In the genomic region with DNA sequence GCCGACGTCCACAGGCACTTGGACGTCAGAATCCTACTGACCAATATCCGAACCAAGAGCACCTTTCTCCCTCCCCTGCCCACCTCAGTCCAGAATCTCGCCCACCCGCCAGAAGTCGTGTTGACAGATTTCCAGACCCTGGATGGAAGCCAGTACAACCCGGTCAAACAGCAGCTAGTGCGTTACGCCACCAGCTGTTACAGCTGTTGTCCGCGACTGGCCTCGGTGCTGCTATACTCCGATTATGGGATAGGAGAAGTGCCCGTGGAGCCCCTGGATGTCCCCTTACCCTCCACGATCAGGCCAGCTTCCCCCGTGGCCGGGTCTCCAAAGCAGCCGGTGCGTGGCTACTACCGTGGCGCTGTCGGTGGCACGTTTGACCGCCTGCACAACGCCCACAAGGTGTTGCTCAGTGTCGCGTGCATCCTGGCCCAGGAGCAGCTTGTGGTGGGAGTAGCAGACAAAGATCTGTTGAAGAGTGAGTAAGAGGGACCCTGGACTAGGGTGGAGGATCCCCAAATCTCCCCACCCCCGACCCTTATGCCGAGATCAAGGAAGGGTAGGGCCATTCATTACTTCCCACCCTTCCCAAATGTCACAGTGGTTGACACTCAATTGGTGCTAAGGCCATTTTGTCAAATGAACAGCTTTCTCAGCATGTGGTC, we compare ENCODE assay signal across 8 cellular contexts. TPM values are rescaled to one million over a fixed set of nuclear protein-coding genes. Genes with fewer than 3 reads are reported as not detected.
A peak's percentile ranks its signal among the peaks of the same experiment; 100 is the strongest.
DNase-seq lines count a peak whose midpoint lies in the region; ATAC-seq, FAIRE-seq and TF ChIP-seq lines count a peak whose summit lies in the region.

No MANE protein-coding gene starts in this region.

- H3K4me2 ChIP-seq in K562 (ENCODE audit: insufficient read depth, low read length) (peak overlapping the region; percentile 92), mesenchymal stem cell (ENCODE audit: low read length, poor library complexity, severe bottlenecking) (peak overlapping the region; percentile 94)

- no peak overlapping the region for H3K14ac ChIP-seq in mesenchymal stem cell (ENCODE audit: low read length in 2 of 2)

- H3K4me3 Mint-ChIP-seq in stimulated activated naive CD8-positive, alpha-beta T cell treated with anti-CD3 and anti-CD28 coated beads, Interleukin-15, Interleukin-2, amounts not matched to agents 100 ng/mL and 50 ng/mL, for 24 hours = peak overlapping the region; percentile 95

- peak overlapping the region; percentile 98 for H4K8ac ChIP-seq in mesenchymal stem cell (ENCODE audit: low read length)

- H2BK15ac ChIP-seq in mesenchymal stem cell (ENCODE audit: low read depth, poor library complexity, severe bottlenecking) = peak overlapping the region; percentile 36

- POLR2A ChIA-PET in K562 (lab: Yijun Ruan, JAX) = interaction anchor here (0.6 to 8.3 kb wide), 5 partner anchors 11 to 115 kb away, joined by 3 to 58 read pairs (median 4); partner anchors contain the start of gene PSMC3IP
- POLR2A ChIA-PET in GM10248 (lab: Yijun Ruan, JAX) = no interaction called here

- WGBS in K562 (ENCODE audit: insufficient coverage, low coverage, missing lambda C conversion rate) = 1% methylated on average over 30 of the region's 30 CpGs
- WGBS in mesenchymal stem cell = 77% methylated on average over 28 of the region's 30 CpGs

- CTCF ChIA-PET in K562 (lab: Yijun Ruan, JAX; ENCODE audit: low intra/inter-chr PET ratio) = no interaction called here
- CTCF ChIA-PET in GM10248 (lab: Yijun Ruan, JAX) = interaction anchor here (1.0 to 4.2 kb wide), 3 partner anchors 16 to 55 kb away, joined by 3 to 20 read pairs (median 3); no protein-coding TSS in a partner anchor

- H3K27me3 Mint-ChIP-seq in stimulated activated naive CD8-positive, alpha-beta T cell treated with anti-CD3 and anti-CD28 coated beads, Interleukin-15, Interleukin-2, amounts not matched to agents 100 ng/mL and 50 ng/mL, for 24 hours = no peaks in the 10 kb centered on the region

- no TSS peak for BruUV-seq in K562 (replicated peaks; lab: Mats Ljungman, UMichigan)

- H2BK120ac ChIP-seq in mesenchymal stem cell (ENCODE audit: low read depth, low read length) = no peak overlapping the region

- H2AFZ ChIP-seq in K562 (ENCODE audit: low read depth, low read length) (no peak overlapping the region), mesenchymal stem cell (ENCODE audit: low read depth, low read length) (no peak overlapping the region)

- TF ChIP-seq POLR2A in K562 (conservative IDR thresholded peaks at IDR 0.05) = no peak

- no peaks in the 10 kb centered on the region for H3K9me1 ChIP-seq in K562 (ENCODE audit: control insufficient read depth, insufficient read depth, low read length)

- H3K36me3 Mint-ChIP-seq in stimulated activated naive CD8-positive, alpha-beta T cell treated with anti-CD3 and anti-CD28 coated beads, Interleukin-15, Interleukin-2, amounts not matched to agents 100 ng/mL and 50 ng/mL, for 24 hours (ENCODE audit: low read depth) = peaks cover 19% of the 10 kb centered on the region

- peaks cover 21 to 64% of the 10 kb centered on the region in 2 experiments for H3K4me1 ChIP-seq in K562 (replicated peaks in 1 of 2; ENCODE audit: control insufficient read depth in 2 of 2, insufficient read depth in 2 of 2, low read length in 2 of 2)
- H3K4me1 ChIP-seq in mesenchymal stem cell (ENCODE audit: control insufficient read depth, insufficient read depth, low read depth, low read length) = peaks cover 42% of the 10 kb centered on the region

- no peaks in the 10 kb centered on the region for H3K9me3 Mint-ChIP-seq in stimulated activated naive CD8-positive, alpha-beta T cell treated with anti-CD3 and anti-CD28 coated beads, Interleukin-15, Interleukin-2, amounts not matched to agents 100 ng/mL and 50 ng/mL, for 24 hours

- H3K9me3 ChIP-seq in K562 (replicated peaks; ENCODE audit: control insufficient read depth, insufficient read depth, low read depth, low read length) (no peaks in the 10 kb centered on the region), mesenchymal stem cell (ENCODE audit: control insufficient read depth, low read length) (no peaks in the 10 kb centered on the region)

- TF ChIP-seq EP300 in K562 (IDR thresholded peaks at IDR 0.05; ENCODE audit: low read length) = no peak

- no peak for DNase-seq in stimulated activated naive CD8-positive, alpha-beta T cell treated with anti-CD3 and anti-CD28 coated beads, Interleukin-15, Interleukin-2, amounts not matched to agents 100 U/mL and 50 U/mL, for 24 hours
- DNase-seq in K562 (ENCODE audit: extremely low read depth in 1 of 4, low spot score in 3 of 4) (peak; percentile 42 to 59 (median 46)), mesenchymal stem cell (no peak), GM10248 (ENCODE audit: extremely low spot score) (no peak), NCI-H226 (no peak)
- DNase-seq in activated CD4-positive, alpha-beta T cell treated with anti-CD3 and anti-CD28 coated beads for 1 hour = no peak

- no peak overlapping the region for H3K23ac ChIP-seq in mesenchymal stem cell (ENCODE audit: low read length in 2 of 2)

- H3K36me3 ChIP-seq in K562 (ENCODE audit: control insufficient read depth, insufficient read depth, low read length) (peaks cover 41% of the 10 kb centered on the region), mesenchymal stem cell (ENCODE audit: control insufficient read depth in 1 of 2, insufficient read depth in 2 of 2, low read depth in 1 of 2, low read length in 2 of 2) (peaks cover 33 to 40% of the 10 kb centered on the region in 2 experiments)

- H3K79me2 ChIP-seq in K562 (ENCODE audit: control insufficient read depth, insufficient read depth, low read length) = peaks cover 45% of the 10 kb centered on the region

- H3K27ac Mint-ChIP-seq in stimulated activated naive CD8-positive, alpha-beta T cell treated with anti-CD3 and anti-CD28 coated beads, Interleukin-15, Interleukin-2, amounts not matched to agents 100 ng/mL and 50 ng/mL, for 24 hours = peak overlapping the region; percentile 92

- H3K18ac ChIP-seq in mesenchymal stem cell (ENCODE audit: low read depth in 1 of 2, low read length in 2 of 2) = peak overlapping the region in 1 of 2 experiments; percentile 85

- FAIRE-seq in K562 (lab: Jason Lieb, UNC) = no peak

- H4K20me1 ChIP-seq in K562 (replicated peaks; ENCODE audit: control insufficient read depth, insufficient read depth, low read length) = no peaks in the 10 kb centered on the region

- in situ Hi-C loops in K562 (cut with MboI) = no loop called here

- no peaks in the 10 kb centered on the region for H3K27me3 ChIP-seq in K562 (ENCODE audit: control insufficient read depth in 2 of 2, insufficient read depth in 2 of 2, low read length in 2 of 2)
- no peaks in the 10 kb centered on the region for H3K27me3 ChIP-seq in mesenchymal stem cell (ENCODE audit: control insufficient read depth in 1 of 2, insufficient read depth in 1 of 2, low read length in 2 of 2)

- H4K91ac ChIP-seq in mesenchymal stem cell (ENCODE audit: low read length) = peak overlapping the region; percentile 97

- H3K79me1 ChIP-seq in mesenchymal stem cell (replicated peaks; ENCODE audit: low read length, poor library complexity, severe bottlenecking) = peaks cover 24% of the 10 kb centered on the region

- intact Hi-C loops in K562 (cut with micrococcal nuclease) = no loop called here

- H3K4me3 ChIP-seq in K562 = peak overlapping the region; percentile 74
- H3K4me3 ChIP-seq in mesenchymal stem cell (ENCODE audit: insufficient read depth in 1 of 2, low read depth in 1 of 2, low read length in 2 of 2) = peak overlapping the region; percentile 78 to 95

- TF ChIP-seq CTCF in K562 (IDR thresholded peaks at IDR 0.05 in 2 of 3, conservative IDR thresholded peaks at IDR 0.05 in 1 of 3; ENCODE audit: insufficient read depth in 2 of 3, low read depth in 1 of 3, low read length in 3 of 3) (0 out of 6 replicates have a peak, but pooled peaks of 1 of the 3 experiments have one; percentile 8), GM10248 (IDR thresholded peaks at IDR 0.05; ENCODE audit: control extremely low read depth, extremely low read depth, low read depth, missing control alignments) (no peak)

- peak overlapping the region; percentile 18 to 46 for H2BK12ac ChIP-seq in mesenchymal stem cell (ENCODE audit: low read length in 2 of 2)

- H3K27ac ChIP-seq in K562 (ENCODE audit: extremely low read depth, low read depth, low read length) = peak overlapping the region; percentile 88
- H3K27ac ChIP-seq in mesenchymal stem cell (ENCODE audit: low read length, poor library complexity, severe bottlenecking) = peak overlapping the region; percentile 80

- no peak for TF ChIP-seq RAD21 in K562 (CRISPR knock-in tag; conservative IDR thresholded peaks at IDR 0.05 in 1 of 2, IDR thresholded peaks at IDR 0.05 in 1 of 2)

- no peak overlapping the region for H2BK5ac ChIP-seq in mesenchymal stem cell (ENCODE audit: low read depth, low read length, poor library complexity, severe bottlenecking)

- H3K9ac ChIP-seq in K562 (ENCODE audit: insufficient read depth in 1 of 2, low read depth in 2 of 2, low read length in 2 of 2) (peak overlapping the region; percentile 93 to 99), mesenchymal stem cell (ENCODE audit: low read length) (peak overlapping the region; percentile 97)

- H3K4me1 Mint-ChIP-seq in stimulated activated naive CD8-positive, alpha-beta T cell treated with anti-CD3 and anti-CD28 coated beads, Interleukin-15, Interleukin-2, amounts not matched to agents 100 ng/mL and 50 ng/mL, for 24 hours (ENCODE audit: low read depth) = peaks cover 41% of the 10 kb centered on the region

- no peak for ATAC-seq in stimulated activated naive CD8-positive, alpha-beta T cell treated with anti-CD3 and anti-CD28 coated beads, Interleukin-15, Interleukin-2, amounts not matched to agents 100 U/mL and 50 U/mL, for 24 hours
- no peak for ATAC-seq in K562
- no peak for ATAC-seq in GM19351 (IDR thresholded peaks at IDR 0.05; ENCODE audit: unreplicated experiment)

- peak overlapping the region; percentile 92 to 98 for H3K4ac ChIP-seq in mesenchymal stem cell (ENCODE audit: low read depth in 1 of 2, low read length in 2 of 2)

- peak overlapping the region; percentile 86 for H2AK5ac ChIP-seq in mesenchymal stem cell (ENCODE audit: low read length, severe bottlenecking)

RNA-seq across cellular contexts. Expression of gene COASY, which starts 1.0 kb away (rescaled TPM):
- 117 and 276 TPM in 2 replicates for total RNA-seq in K562 (2011; cell fraction: chromatin; rRNA removed; ENCODE audit: low replicate concordance)
- total RNA-seq in K562 (2011; cell fraction: nucleolus; rRNA removed) = 148 and 164 TPM in 2 replicates
- total RNA-seq in K562 (2011; cell fraction: nucleoplasm; rRNA removed) = 145 and 162 TPM in 2 replicates
- total RNA-seq in K562 (2014; rRNA removed) (43.5 and 62.9 TPM in 2 replicates), K562 (2014; rRNA removed; fragmentation: Illumina TruSeq; extraction: Trizol) (33.3 and 43.2 TPM in 2 replicates), K562 (2015; rRNA removed; fragmentation: Illumina TruSeq; extraction: Trizol) (25.4 and 32.0 TPM in 2 replicates), K562 (2021) (167 and 175 TPM in 2 replicates)
- polyA plus RNA-seq in K562 (2011; rRNA removed) (38.7 and 58.6 TPM in 2 replicates), K562 (2014; fragmentation: Illumina TruSeq; extraction: Trizol) (99.8 and 139 TPM in 2 replicates), K562 (2014; fragmentation: Nextera tagmentation; extraction: Ambion mirVana) (10 to 100 TPM; 62.3 to 80.6 TPM), K562 (2014; rRNA removed) (80.5 and 95.2 TPM in 2 replicates)
- polyA plus RNA-seq in K562 (2011; cell fraction: cytosol; rRNA removed) = 34.8 and 93.5 TPM in 2 replicates
- polyA plus RNA-seq in K562 (2011; cell fraction: nucleus; rRNA removed) = 262 and 432 TPM in 2 replicates
- polyA plus RNA-seq in K562 (2012) = 137 and 160 TPM in 2 replicates
- 19.9 and 27.4 TPM in 2 replicates for polyA minus RNA-seq in K562 (2011; rRNA and poly(A)+ RNA removed)
- 39.1 and 51.2 TPM in 2 replicates for polyA minus RNA-seq in K562 (2011; cell fraction: cytosol; rRNA and poly(A)+ RNA removed)
- polyA minus RNA-seq in K562 (2011; cell fraction: nucleus; rRNA and poly(A)+ RNA removed) = 39.4 and 40.0 TPM in 2 replicates
- 77.2 TPM for polyA plus RNA-seq in mesenchymal stem cell (2013, experiment 1 of 2)
- polyA plus RNA-seq in mesenchymal stem cell (2013, experiment 2 of 2) = 75.7 TPM

RNA-seq across cellular contexts. Expression of gene MLX, which starts 3.9 kb away (rescaled TPM):
- total RNA-seq in K562 (2011; cell fraction: chromatin; rRNA removed; ENCODE audit: low replicate concordance) = 94.6 and 259 TPM in 2 replicates
- total RNA-seq in K562 (2011; cell fraction: nucleolus; rRNA removed) = 158 and 168 TPM in 2 replicates
- 148 and 161 TPM in 2 replicates for total RNA-seq in K562 (2011; cell fraction: nucleoplasm; rRNA removed)
- total RNA-seq in K562 (2014; rRNA removed) (42.9 and 51.6 TPM in 2 replicates), K562 (2014; rRNA removed; fragmentation: Illumina TruSeq; extraction: Trizol) (41.2 and 45.4 TPM in 2 replicates), K562 (2015; rRNA removed; fragmentation: Illumina TruSeq; extraction: Trizol) (47.6 and 48.6 TPM in 2 replicates), K562 (2021) (50.0 and 55.1 TPM in 2 replicates)
- polyA plus RNA-seq in K562 (2011; rRNA removed) (41.8 and 58.9 TPM in 2 replicates), K562 (2014; fragmentation: Illumina TruSeq; extraction: Trizol) (71.5 and 84.2 TPM in 2 replicates), K562 (2014; fragmentation: Nextera tagmentation; extraction: Ambion mirVana) (100 to 1,000 TPM in 1 of 2 experiments, 10 to 100 TPM in 1; 82.7 to 100 TPM), K562 (2014; rRNA removed) (71.3 and 82.0 TPM in 2 replicates)
- polyA plus RNA-seq in K562 (2011; cell fraction: cytosol; rRNA removed) = 35.1 and 46.5 TPM in 2 replicates
- polyA plus RNA-seq in K562 (2011; cell fraction: nucleus; rRNA removed) = 76.8 and 145 TPM in 2 replicates
- polyA plus RNA-seq in K562 (2012) = 46.8 and 71.4 TPM in 2 replicates
- 42.5 and 66.7 TPM in 2 replicates for polyA minus RNA-seq in K562 (2011; rRNA and poly(A)+ RNA removed)
- 16.9 and 28.1 TPM in 2 replicates for polyA minus RNA-seq in K562 (2011; cell fraction: cytosol; rRNA and poly(A)+ RNA removed)
- polyA minus RNA-seq in K562 (2011; cell fraction: nucleus; rRNA and poly(A)+ RNA removed) = 36.9 and 49.1 TPM in 2 replicates
- 45.3 TPM for polyA plus RNA-seq in mesenchymal stem cell (2013, experiment 1 of 2)
- 45.3 TPM for polyA plus RNA-seq in mesenchymal stem cell (2013, experiment 2 of 2)

RNA-seq across cellular contexts. Expression of gene HSD17B1, which starts 10.3 kb away (rescaled TPM):
- total RNA-seq in K562 (2011; cell fraction: chromatin; rRNA removed; ENCODE audit: low replicate concordance) = 3.9 and 8.6 TPM in 2 replicates
- total RNA-seq in K562 (2011; cell fraction: nucleolus; rRNA removed) = 9.5 TPM in 2 replicates
- total RNA-seq in K562 (2011; cell fraction: nucleoplasm; rRNA removed) = 5.4 and 5.5 TPM in 2 replicates
- total RNA-seq in K562 (2014; rRNA removed) = 21.1 and 25.0 TPM in 2 replicates
- total RNA-seq in K562 (2014; rRNA removed; fragmentation: Illumina TruSeq; extraction: Trizol) = 1.1 and 1.3 TPM in 2 replicates
- 6.7 and 7.1 TPM in 2 replicates for total RNA-seq in K562 (2015; rRNA removed; fragmentation: Illumina TruSeq; extraction: Trizol)
- 12.9 and 13.9 TPM in 2 replicates for total RNA-seq in K562 (2021)
- polyA plus RNA-seq in K562 (2011; rRNA removed) = 3.6 and 5.3 TPM in 2 replicates
- polyA plus RNA-seq in K562 (2011; cell fraction: cytosol; rRNA removed) = 6.4 and 18.6 TPM in 2 replicates
- 3.8 and 8.0 TPM in 2 replicates for polyA plus RNA-seq in K562 (2011; cell fraction: nucleus; rRNA removed)
- polyA plus RNA-seq in K562 (2012) = 10.9 and 13.0 TPM in 2 replicates
- polyA plus RNA-seq in K562 (2014; fragmentation: Illumina TruSeq; extraction: Trizol) = 1.6 and 7.0 TPM in 2 replicates
- polyA plus RNA-seq in K562 (2014; fragmentation: Nextera tagmentation; extraction: Ambion mirVana) = under 1 TPM; 0.55 to 0.73 TPM
- 17.0 and 17.3 TPM in 2 replicates for polyA plus RNA-seq in K562 (2014; rRNA removed)
- 0.66 and 0.84 TPM in 2 replicates for polyA minus RNA-seq in K562 (2011; rRNA and poly(A)+ RNA removed)
- 4.9 and 8.0 TPM in 2 replicates for polyA minus RNA-seq in K562 (2011; cell fraction: cytosol; rRNA and poly(A)+ RNA removed)
- 2.3 and 2.7 TPM in 2 replicates for polyA minus RNA-seq in K562 (2011; cell fraction: nucleus; rRNA and poly(A)+ RNA removed)
- polyA plus RNA-seq in mesenchymal stem cell (2013, experiment 1 of 2) = 0.57 TPM
- 0.59 TPM for polyA plus RNA-seq in mesenchymal stem cell (2013, experiment 2 of 2)

RNA-seq across cellular contexts. Expression of gene PSMC3IP, which starts 14.6 kb away (rescaled TPM):
- total RNA-seq in K562 (2011; cell fraction: chromatin; rRNA removed; ENCODE audit: low replicate concordance) = 63.5 and 83.8 TPM in 2 replicates
- total RNA-seq in K562 (2011; cell fraction: nucleolus; rRNA removed) = 39.0 and 45.4 TPM in 2 replicates
- 59.4 and 78.8 TPM in 2 replicates for total RNA-seq in K562 (2011; cell fraction: nucleoplasm; rRNA removed)
- total RNA-seq in K562 (2014; rRNA removed) = 46.7 and 50.8 TPM in 2 replicates
- 28.1 and 31.6 TPM in 2 replicates for total RNA-seq in K562 (2014; rRNA removed; fragmentation: Illumina TruSeq; extraction: Trizol)
- total RNA-seq in K562 (2015; rRNA removed; fragmentation: Illumina TruSeq; extraction: Trizol) = 26.2 and 27.9 TPM in 2 replicates
- total RNA-seq in K562 (2021) = 29.3 and 34.4 TPM in 2 replicates
- polyA plus RNA-seq in K562 (2011; rRNA removed) = 25.6 and 32.8 TPM in 2 replicates
- polyA plus RNA-seq in K562 (2011; cell fraction: cytosol; rRNA removed) = 11.3 and 14.9 TPM in 2 replicates
- polyA plus RNA-seq in K562 (2011; cell fraction: nucleus; rRNA removed) = 96.3 and 104 TPM in 2 replicates
- polyA plus RNA-seq in K562 (2012) = 33.2 and 36.0 TPM in 2 replicates
- 48.3 and 50.5 TPM in 2 replicates for polyA plus RNA-seq in K562 (2014; fragmentation: Illumina TruSeq; extraction: Trizol)
- 10 to 100 TPM; 13.8 to 16.0 TPM for polyA plus RNA-seq in K562 (2014; fragmentation: Nextera tagmentation; extraction: Ambion mirVana)
- 64.0 and 65.6 TPM in 2 replicates for polyA plus RNA-seq in K562 (2014; rRNA removed)
- 17.9 and 20.6 TPM in 2 replicates for polyA minus RNA-seq in K562 (2011; rRNA and poly(A)+ RNA removed)
- polyA minus RNA-seq in K562 (2011; cell fraction: cytosol; rRNA and poly(A)+ RNA removed) = 4.3 and 7.2 TPM in 2 replicates
- 24.5 and 27.0 TPM in 2 replicates for polyA minus RNA-seq in K562 (2011; cell fraction: nucleus; rRNA and poly(A)+ RNA removed)
- polyA plus RNA-seq in mesenchymal stem cell (2013, experiment 1 of 2) = 5.2 TPM
- polyA plus RNA-seq in mesenchymal stem cell (2013, experiment 2 of 2) = 4.7 TPM

RNA-seq across cellular contexts. Expression of gene NAGLU, which starts 26.9 kb away (rescaled TPM):
- total RNA-seq in K562 (2011; cell fraction: chromatin; rRNA removed; ENCODE audit: low replicate concordance) = 16.1 and 63.4 TPM in 2 replicates
- 75.0 and 82.4 TPM in 2 replicates for total RNA-seq in K562 (2011; cell fraction: nucleolus; rRNA removed)
- 39.3 and 45.6 TPM in 2 replicates for total RNA-seq in K562 (2011; cell fraction: nucleoplasm; rRNA removed)
- 13.9 and 14.0 TPM in 2 replicates for total RNA-seq in K562 (2014; rRNA removed)
- total RNA-seq in K562 (2014; rRNA removed; fragmentation: Illumina TruSeq; extraction: Trizol) = 2.6 and 3.6 TPM in 2 replicates
- total RNA-seq in K562 (2015; rRNA removed; fragmentation: Illumina TruSeq; extraction: Trizol) = 9.3 and 10.7 TPM in 2 replicates
- total RNA-seq in K562 (2021) = 18.0 and 21.5 TPM in 2 replicates
- polyA plus RNA-seq in K562 (2011; rRNA removed) = 8.5 and 8.6 TPM in 2 replicates
- polyA plus RNA-seq in K562 (2011; cell fraction: cytosol; rRNA removed) = 7.8 and 21.4 TPM in 2 replicates
- polyA plus RNA-seq in K562 (2011; cell fraction: nucleus; rRNA removed) = 29.1 and 66.7 TPM in 2 replicates
- polyA plus RNA-seq in K562 (2012) = 10.6 and 14.8 TPM in 2 replicates
- polyA plus RNA-seq in K562 (2014; fragmentation: Illumina TruSeq; extraction: Trizol) = 6.2 and 12.7 TPM in 2 replicates
- polyA plus RNA-seq in K562 (2014; fragmentation: Nextera tagmentation; extraction: Ambion mirVana) = under 1 TPM; 0.04 to 0.21 TPM
- 17.2 and 20.8 TPM in 2 replicates for polyA plus RNA-seq in K562 (2014; rRNA removed)
- polyA minus RNA-seq in K562 (2011; rRNA and poly(A)+ RNA removed) = 2.3 and 6.4 TPM in 2 replicates
- polyA minus RNA-seq in K562 (2011; cell fraction: cytosol; rRNA and poly(A)+ RNA removed) = 3.2 and 8.1 TPM in 2 replicates
- 17.4 and 22.3 TPM in 2 replicates for polyA minus RNA-seq in K562 (2011; cell fraction: nucleus; rRNA and poly(A)+ RNA removed)
- polyA plus RNA-seq in mesenchymal stem cell (2013, experiment 1 of 2) = 51.2 TPM
- polyA plus RNA-seq in mesenchymal stem cell (2013, experiment 2 of 2) = 52.1 TPM

Comparison
In these comparisons a context has a peak if more than half of its experiments do, and no peak if none do; other contexts are left out.
1. DNase-seq: peak in K562 (4 of 4); none in stimulated activated naive CD8-positive, alpha-beta T cell treated with anti-CD3 and anti-CD28 coated beads, Interleukin-15, Interleukin-2, amounts not matched to agents 100 U/mL and 50 U/mL, for 24 hours (single experiment), mesenchymal stem cell (single experiment), GM10248 (single experiment), NCI-H226 (single experiment) and activated CD4-positive, alpha-beta T cell treated with anti-CD3 and anti-CD28 coated beads for 1 hour (single experiment).